In genomic region chr16:84169765-84170310, GRCh38 we compare ENCODE assay signal across 1 cellular context.
TF ChIP-seq lines count a peak whose summit lies in the region.

No MANE protein-coding gene starts in this region.

TF ChIP-seq in A549, 52 proteins besides CTCF, POLR2A, EP300 and RAD21:
- TF ChIP-seq CEBPB (IDR thresholded peaks at IDR 0.05) (no peak), HOXB13 (CRISPR knock-in tag; IDR thresholded peaks at IDR 0.05; ENCODE audit: low read depth) (no peak), HDAC2 (IDR thresholded peaks at IDR 0.05) (no peak), GATA3 (IDR thresholded peaks at IDR 0.05; ENCODE audit: borderline replicate concordance) (no peak), CHD2 (IDR thresholded peaks at IDR 0.05; ENCODE audit: low read length, partially characterized antibody) (no peak), NR3C1 (IDR thresholded peaks at IDR 0.05) (no peak), MAZ (IDR thresholded peaks at IDR 0.05; ENCODE audit: borderline replicate concordance, low read depth, low read length) (no peak), POLR2AphosphoS2 (conservative IDR thresholded peaks at IDR 0.05; ENCODE audit: low read length) (no peak), EHMT2 (IDR thresholded peaks at IDR 0.05; ENCODE audit: low read depth) (no peak), ZNF302 (CRISPR knock-in tag; IDR thresholded peaks at IDR 0.05) (no peak), JUNB (IDR thresholded peaks at IDR 0.05) (no peak), ZSCAN20 (CRISPR knock-in tag; IDR thresholded peaks at IDR 0.05) (no peak), TFCP2L1 (CRISPR knock-in tag; IDR thresholded peaks at IDR 0.05) (no peak)
- TF ChIP-seq, protein P1, sequence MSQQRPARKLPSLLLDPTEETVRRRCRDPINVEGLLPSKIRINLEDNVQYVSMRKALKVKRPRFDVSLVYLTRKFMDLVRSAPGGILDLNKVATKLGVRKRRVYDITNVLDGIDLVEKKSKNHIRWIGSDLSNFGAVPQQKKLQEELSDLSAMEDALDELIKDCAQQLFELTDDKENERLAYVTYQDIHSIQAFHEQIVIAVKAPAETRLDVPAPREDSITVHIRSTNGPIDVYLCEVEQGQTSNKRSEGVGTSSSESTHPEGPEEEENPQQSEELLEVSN (IDR thresholded peaks at IDR 0.05; ENCODE audit: borderline replicate concordance, low read depth) = no peak
- TF ChIP-seq, protein P2, sequence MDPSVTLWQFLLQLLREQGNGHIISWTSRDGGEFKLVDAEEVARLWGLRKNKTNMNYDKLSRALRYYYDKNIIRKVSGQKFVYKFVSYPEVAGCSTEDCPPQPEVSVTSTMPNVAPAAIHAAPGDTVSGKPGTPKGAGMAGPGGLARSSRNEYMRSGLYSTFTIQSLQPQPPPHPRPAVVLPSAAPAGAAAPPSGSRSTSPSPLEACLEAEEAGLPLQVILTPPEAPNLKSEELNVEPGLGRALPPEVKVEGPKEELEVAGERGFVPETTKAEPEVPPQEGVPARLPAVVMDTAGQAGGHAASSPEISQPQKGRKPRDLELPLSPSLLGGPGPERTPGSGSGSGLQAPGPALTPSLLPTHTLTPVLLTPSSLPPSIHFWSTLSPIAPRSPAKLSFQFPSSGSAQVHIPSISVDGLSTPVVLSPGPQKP (IDR thresholded peaks at IDR 0.05; ENCODE audit: low read depth, low read length) = no peak
